Comparison of ENCODE assay signal across 8 cellular contexts in the genomic region with DNA sequence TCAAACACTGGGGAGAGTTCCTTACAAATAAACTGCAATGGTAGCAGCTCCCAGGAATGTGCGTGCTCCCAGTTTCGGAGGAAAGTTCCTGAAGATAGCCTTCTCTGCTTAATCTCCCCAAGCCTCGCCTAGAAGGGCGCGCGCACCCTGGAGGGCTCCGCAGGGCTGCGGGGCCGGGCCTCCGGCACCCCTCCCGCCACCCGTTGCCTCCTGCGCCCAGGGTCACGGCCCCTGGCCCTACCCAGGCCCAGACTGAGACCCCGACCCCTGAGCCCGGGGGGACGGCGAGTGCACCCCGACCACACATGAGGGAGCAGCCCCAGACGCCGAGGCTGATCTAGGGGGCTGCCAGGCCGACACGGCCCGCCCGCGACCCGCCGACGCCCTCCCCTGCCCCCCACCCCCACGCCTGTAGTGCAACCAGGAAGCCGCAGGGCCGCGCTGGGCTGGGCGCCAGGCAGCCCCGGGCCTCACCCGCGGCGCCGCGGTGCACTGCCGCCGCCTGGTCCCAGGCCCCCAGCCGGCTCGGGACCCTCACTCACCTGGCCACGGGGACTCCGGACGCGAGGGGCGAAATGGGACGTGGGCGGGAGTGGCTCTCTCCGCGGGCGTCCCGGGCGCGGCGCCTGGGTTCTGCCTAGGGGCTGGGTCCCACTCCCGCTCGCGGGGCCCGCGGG. TPM values are rescaled to one million over a fixed set of nuclear protein-coding genes. Genes with fewer than 3 reads are reported as not detected.
DNase-seq lines count a peak whose midpoint lies in the region; ATAC-seq and TF ChIP-seq lines count a peak whose summit lies in the region.

No MANE protein-coding gene starts in this region.

- peaks cover 43% of the 10 kb centered on the region for H3K4me1 Mint-ChIP-seq in activated naive CD4-positive, alpha-beta T cell treated with anti-CD3 and anti-CD28 coated beads for 36 hours (ENCODE audit: low read depth)

- H3K4me1 ChIP-seq in heart right ventricle = peaks cover 13 to 73% (median 60%) of the 10 kb centered on the region in 9 donors
- peaks cover 51% of the 10 kb centered on the region for H3K4me1 ChIP-seq in psoas muscle

- H3K27me3 ChIP-seq in heart right ventricle (no peaks in the 10 kb centered on the region), psoas muscle (ENCODE audit: insufficient read depth in 3 of 3, low read length in 2 of 3) (no peaks in the 10 kb centered on the region)

- ATAC-seq in GM21825 (IDR thresholded peaks at IDR 0.05; ENCODE audit: unreplicated experiment) (peak; percentile 31), heart right ventricle (peak in 5 of 8 donors; percentile 20 to 63 (median 47)), psoas muscle (peak in 2 of 4 donors; percentile 17 to 28)

- DNase-seq in GM12864 (ENCODE audit: low read depth) (no peak), LNCaP clone FGC (ENCODE audit: low read depth) (no peak), heart right ventricle (peak in 1 of 2 donors; percentile 63), psoas muscle (peak; percentile 61 to 71), NCI-H2029 (lab: John Stamatoyannopoulos, UW) (no peak), NCI-H748 treated with DMSO at 0.1 percent for 48 hours (lab: John Stamatoyannopoulos, UW) (no peak)
- peak; percentile 34 for DNase-seq in activated naive CD4-positive, alpha-beta T cell treated with anti-CD3 and anti-CD28 coated beads for 36 hours

- WGBS in heart right ventricle, 2 donors = 0% methylated on average over 52 to 63 of the region's 63 CpGs
- WGBS in psoas muscle, 3 donors = 1 to 3% (median 2%) methylated on average over 32 to 63 of the region's 63 CpGs

- peak overlapping the region; percentile 84 for H3K4me3 Mint-ChIP-seq in activated naive CD4-positive, alpha-beta T cell treated with anti-CD3 and anti-CD28 coated beads for 36 hours

- peak overlapping the region; percentile 92 for H3K27ac Mint-ChIP-seq in activated naive CD4-positive, alpha-beta T cell treated with anti-CD3 and anti-CD28 coated beads for 36 hours

- H3K27me3 Mint-ChIP-seq in activated naive CD4-positive, alpha-beta T cell treated with anti-CD3 and anti-CD28 coated beads for 36 hours (ENCODE audit: low read depth) = no peaks in the 10 kb centered on the region

- H3K36me3 Mint-ChIP-seq in activated naive CD4-positive, alpha-beta T cell treated with anti-CD3 and anti-CD28 coated beads for 36 hours (ENCODE audit: low read depth) = peaks cover 12% of the 10 kb centered on the region

- H3K4me3 ChIP-seq in GM12864 (ENCODE audit: low read depth, low read length) (peak overlapping the region; percentile 84), LNCaP clone FGC (ENCODE audit: low read depth, low read length) (peak overlapping the region; percentile 83), heart right ventricle (peak overlapping the region; percentile 64 to 96 (median 82)), psoas muscle (peak overlapping the region; percentile 96)

- H3K9me3 Mint-ChIP-seq in activated naive CD4-positive, alpha-beta T cell treated with anti-CD3 and anti-CD28 coated beads for 36 hours = no peaks in the 10 kb centered on the region

- H3K36me3 ChIP-seq in heart right ventricle = no peaks in the 10 kb centered on the region
- no peaks in the 10 kb centered on the region for H3K36me3 ChIP-seq in psoas muscle (ENCODE audit: insufficient read depth in 1 of 2, low read depth in 1 of 2)

- no peak for TF ChIP-seq CTCF in GM12864 (IDR thresholded peaks at IDR 0.05; ENCODE audit: low read depth, low read length, missing control alignments)
- TF ChIP-seq CTCF in LNCaP clone FGC (IDR thresholded peaks at IDR 0.05; ENCODE audit: control insufficient read depth, extremely low read depth, insufficient read depth) = no peak
- peak in 1 of 9 donors; percentile 4 for TF ChIP-seq CTCF in heart right ventricle (IDR thresholded peaks at IDR 0.05)
- no peak for TF ChIP-seq CTCF in psoas muscle (IDR thresholded peaks at IDR 0.05)

- H3K27ac ChIP-seq in heart right ventricle = peak overlapping the region; percentile 97 to 100 (median 99)
- peak overlapping the region; percentile 99 for H3K27ac ChIP-seq in psoas muscle

- H3K9me3 ChIP-seq in heart right ventricle = no peaks in the 10 kb centered on the region
- H3K9me3 ChIP-seq in psoas muscle = no peaks in the 10 kb centered on the region

- CTCF ChIA-PET in activated naive CD4-positive, alpha-beta T cell treated with anti-CD3 and anti-CD28 coated beads for 36 hours (lab: Charles Lee) = interaction anchor here (0.6 to 4.2 kb wide), 6 partner anchors 8 to 113 kb away, joined by 3 to 27 read pairs (median 7); no protein-coding TSS in a partner anchor

- intact Hi-C loops in activated naive CD4-positive, alpha-beta T cell treated with anti-CD3 and anti-CD28 coated beads for 36 hours (cut with micrococcal nuclease) = loop anchor here (1.0 to 5.0 kb wide), 7 partner anchors 9 to 963 kb away; a partner anchor contains a TSS
- intact Hi-C loops in heart right ventricle (cut with DNase I) (loop anchor here in 9 of 10 donors (2.0 to 10.0 kb wide), 9 partner anchors 38 to 140 kb away; a partner anchor contains a TSS), psoas muscle (cut with DNase I) (loop anchor here (1.0 to 10.0 kb wide), 3 partner anchors 43 to 130 kb away; a partner anchor contains a TSS)

RNA-seq across cellular contexts. Expression of a gene that starts 0.4 kb away (rescaled TPM):
- 100 to 1,000 TPM; 142 TPM for total RNA-seq in activated naive CD4-positive, alpha-beta T cell treated with anti-CD3 and anti-CD28 coated beads for 36 hours
- total RNA-seq in heart right ventricle (100 to 1,000 TPM; 338 to 558 (median 422) TPM), psoas muscle (100 to 1,000 TPM; 120 to 389 (median 273) TPM)
- polyA plus RNA-seq in heart right ventricle (1,000 to 10,000 TPM in 1 of 2 donors, 100 to 1,000 TPM in 1; 160 to 1,089 TPM), psoas muscle (100 to 1,000 TPM; 112 to 164 (median 132) TPM)

Comparison
In these comparisons a context has a peak if more than half of its experiments do, and no peak if none do; other contexts are left out.
1. DNase-seq: peak in activated naive CD4-positive, alpha-beta T cell treated with anti-CD3 and anti-CD28 coated beads for 36 hours (single experiment) and psoas muscle (2 of 2); none in GM12864 (single experiment), LNCaP clone FGC (single experiment), NCI-H2029 (single experiment) and NCI-H748 treated with DMSO at 0.1 percent for 48 hours (single experiment).
2. Peak in every context shown above with its lines, with median percentiles within 50 percentile points of each other: H3K4me3 ChIP-seq.